8 cellular contexts compared by ENCODE assay signal in genomic region chr1:150613061-150613920, GRCh38. TPM values are rescaled to one million over a fixed set of nuclear protein-coding genes. Genes with fewer than 3 reads are reported as not detected.
DNase-seq lines count a peak whose midpoint lies in the region; ATAC-seq and TF ChIP-seq lines count a peak whose summit lies in the region.

No MANE protein-coding gene starts in this region.

- H3K4me3 Mint-ChIP-seq in stimulated activated naive CD8-positive, alpha-beta T cell treated with anti-CD3 and anti-CD28 coated beads, Interleukin-15, Interleukin-2, amounts not matched to agents 100 ng/mL and 50 ng/mL, for 24 hours, result peak overlapping the region; percentile 74

- no peak for TF ChIP-seq POLR2A in breast epithelium (IDR thresholded peaks at IDR 0.05)
- TF ChIP-seq POLR2A in right lobe of liver (IDR thresholded peaks at IDR 0.05), result peak; percentile 54

- H3K27me3 Mint-ChIP-seq in stimulated activated naive CD8-positive, alpha-beta T cell treated with anti-CD3 and anti-CD28 coated beads, Interleukin-15, Interleukin-2, amounts not matched to agents 100 ng/mL and 50 ng/mL, for 24 hours, result no peaks in the 10 kb centered on the region

- peak; percentile 58 for DNase-seq in activated naive CD4-positive, alpha-beta T cell treated with Interleukin-2 at 50 U/mL for 16 hours
- DNase-seq in activated naive CD4-positive, alpha-beta T cell (lab: John Stamatoyannopoulos, UW), result no peak
- DNase-seq in KG1 (lab: John Stamatoyannopoulos, UW), result peak; percentile 57
- peak; percentile 72 to 90 for DNase-seq in SW 1271 (lab: John Stamatoyannopoulos, UW)
- no peak for DNase-seq in breast epithelium (ENCODE audit: low spot score in 2 of 2)
- DNase-seq in right lobe of liver, result peak in 1 of 3 donors; percentile 61

- no peaks in the 10 kb centered on the region for H3K27me3 ChIP-seq in breast epithelium
- H3K27me3 ChIP-seq in right lobe of liver, result no peaks in the 10 kb centered on the region

- peaks cover 65% of the 10 kb centered on the region for H3K4me1 Mint-ChIP-seq in stimulated activated naive CD8-positive, alpha-beta T cell treated with anti-CD3 and anti-CD28 coated beads, Interleukin-15, Interleukin-2, amounts not matched to agents 100 ng/mL and 50 ng/mL, for 24 hours (ENCODE audit: low read depth)

- H3K36me3 ChIP-seq in breast epithelium (no peaks in the 10 kb centered on the region), right lobe of liver (no peaks in the 10 kb centered on the region)

- H3K9me3 Mint-ChIP-seq in stimulated activated naive CD8-positive, alpha-beta T cell treated with anti-CD3 and anti-CD28 coated beads, Interleukin-15, Interleukin-2, amounts not matched to agents 100 ng/mL and 50 ng/mL, for 24 hours, result no peaks in the 10 kb centered on the region

- WGBS in right lobe of liver (ENCODE audit: insufficient coverage, low coverage, low lambda C conversion rate, missing lambda C conversion rate), result 18% methylated on average over 11 of the region's 12 CpGs

- peak overlapping the region; percentile 91 for H3K27ac Mint-ChIP-seq in stimulated activated naive CD8-positive, alpha-beta T cell treated with anti-CD3 and anti-CD28 coated beads, Interleukin-15, Interleukin-2, amounts not matched to agents 100 ng/mL and 50 ng/mL, for 24 hours

- ATAC-seq in right lobe of liver, result peak; percentile 49 to 69 (median 58)
- no peak for ATAC-seq in HG02885 (IDR thresholded peaks at IDR 0.05; ENCODE audit: poor library complexity, unreplicated experiment)

- peak overlapping the region; percentile 87 to 93 for H3K27ac ChIP-seq in breast epithelium
- H3K27ac ChIP-seq in right lobe of liver, result peak overlapping the region; percentile 81 to 97 (median 89)

- peak overlapping the region in 2 of 3 donors; percentile 0 to 13 for H3K4me3 ChIP-seq in breast epithelium
- no peak overlapping the region for H3K4me3 ChIP-seq in right lobe of liver

- H3K36me3 Mint-ChIP-seq in stimulated activated naive CD8-positive, alpha-beta T cell treated with anti-CD3 and anti-CD28 coated beads, Interleukin-15, Interleukin-2, amounts not matched to agents 100 ng/mL and 50 ng/mL, for 24 hours (ENCODE audit: low read depth), result peaks cover 60% of the 10 kb centered on the region

- H3K9me3 ChIP-seq in breast epithelium (no peaks in the 10 kb centered on the region), right lobe of liver (no peaks in the 10 kb centered on the region)

- no peak for TF ChIP-seq CTCF in breast epithelium (IDR thresholded peaks at IDR 0.05)
- TF ChIP-seq CTCF in right lobe of liver (IDR thresholded peaks at IDR 0.05), result no peak

- intact Hi-C loops in breast epithelium (cut with DNase I; ENCODE audit: low total_unique reads) (no loop called here), right lobe of liver (cut with DNase I) (loop anchor here in 1 of 2 donors (5.0 kb wide), 1 partner anchor 36 kb away; the partner anchor contains the start of gene MCL1)

- H3K4me1 ChIP-seq in breast epithelium, result peaks cover 0 to 17% of the 10 kb centered on the region in 2 donors
- H3K4me1 ChIP-seq in right lobe of liver, result peaks cover 0 to 45% (median 20%) of the 10 kb centered on the region in 4 donors

RNA-seq across cellular contexts. Expression of gene ENSA, which starts 16.1 kb away (rescaled TPM):
- total RNA-seq in breast epithelium (100 to 1,000 TPM; 187 to 273 (median 194) TPM), right lobe of liver (100 to 1,000 TPM in 2 of 6 experiments, 10 to 100 TPM in 4; 60.4 to 166 (median 71.2) TPM)

RNA-seq across cellular contexts. Expression of gene MCL1, which starts 33.9 kb away (rescaled TPM):
- 100 to 1,000 TPM; 257 to 535 (median 333) TPM for total RNA-seq in breast epithelium
- 100 to 1,000 TPM in 5 of 6 experiments, 10 to 100 TPM in 1; 83.6 to 266 (median 158) TPM for total RNA-seq in right lobe of liver

Comparison
In these comparisons a context has a peak if more than half of its experiments do, and no peak if none do; other contexts are left out.
1. DNase-seq: peak in activated naive CD4-positive, alpha-beta T cell treated with Interleukin-2 at 50 U/mL for 16 hours (single experiment), KG1 (single experiment) and SW 1271 (2 of 2); none in activated naive CD4-positive, alpha-beta T cell (0 of 4) and breast epithelium (0 of 2).
2. H3K4me3 ChIP-seq: peak in breast epithelium (2 of 3); none in right lobe of liver (0 of 3).